In genomic region chr16:67928147-67928546, GRCh38 we compare ENCODE assay signal across 15 cellular contexts. TPM values are rescaled to one million over a fixed set of nuclear protein-coding genes. Genes with fewer than 3 reads are reported as not detected.
DNase-seq lines count a peak whose midpoint lies in the region; ATAC-seq and TF ChIP-seq lines count a peak whose summit lies in the region.
"Had no signal": no experiment of that assay in that cellular context is flagged by ENCODE, and none has a peak within 500 bp of the region (broad histone marks: within the 10 kb centered on the region; RNA-seq: fewer than 3 reads in every experiment).

No MANE protein-coding gene starts in this region.

- DNase-seq in activated CD4-positive, alpha-beta T cell treated with anti-CD3 and anti-CD28 coated beads for 36 hours: peak; percentile 6
- DNase-seq in activated CD4-positive, alpha-beta T cell treated with anti-CD3 and anti-CD28 coated beads for 48 hours: no peak
- DNase-seq in H9 (no peak), caudate nucleus (lab: John Stamatoyannopoulos, UW) (no peak), osteoblast (ENCODE audit: insufficient read length, low spot score, missing footprints) (peak; percentile 37), Right ventricle myocardium inferior (ENCODE audit: missing footprints) (no peak), HuH-7 (ENCODE audit: low spot score) (no peak)
- DNase-seq: KG1, NCI-H2029 treated with DMSO at 0.1 percent for 48 hours had no signal

- peaks cover 13% of the 10 kb centered on the region for H3K36me3 Mint-ChIP-seq in activated CD4-positive, alpha-beta T cell treated with anti-CD3 and anti-CD28 coated beads for 36 hours (ENCODE audit: low read depth)
- peaks cover 8 to 31% (median 14%) of the 10 kb centered on the region in 3 experiments for H3K36me3 Mint-ChIP-seq in H9 (ENCODE audit: insufficient read depth in 1 of 3, low read depth in 3 of 3)
- H3K36me3 Mint-ChIP-seq: naive B cell had no signal

- H3K4me3 Mint-ChIP-seq in activated CD4-positive, alpha-beta T cell treated with anti-CD3 and anti-CD28 coated beads for 36 hours: no peak overlapping the region
- no peak overlapping the region for H3K4me3 Mint-ChIP-seq in H9
- H3K4me3 Mint-ChIP-seq: naive B cell had no signal

- no peak overlapping the region for H3T11ph ChIP-seq in H9 (ENCODE audit: low read length)

- intact Hi-C loops in activated CD4-positive, alpha-beta T cell treated with anti-CD3 and anti-CD28 coated beads for 36 hours (cut with DNase I, micrococcal nuclease): loop anchor here (1.0 kb wide), 4 partner anchors 45 to 407 kb away; no protein-coding TSS in a partner anchor
- intact Hi-C loops in Right ventricle myocardium inferior (cut with DNase I): loop anchor here (1.0 to 2.0 kb wide), 3 partner anchors 43 to 407 kb away; partner anchors contain the start of gene NRN1L

- H2BK12ac ChIP-seq in H9 (ENCODE audit: insufficient read length, low read depth, low read length): no peak overlapping the region

- H3K9me3 Mint-ChIP-seq in activated CD4-positive, alpha-beta T cell treated with anti-CD3 and anti-CD28 coated beads for 36 hours (ENCODE audit: low read depth): no peaks in the 10 kb centered on the region
- H3K9me3 Mint-ChIP-seq in H9: no peaks in the 10 kb centered on the region
- H3K9me3 Mint-ChIP-seq: activated T-helper 2 cell treated with anti-CD3 and anti-CD28 coated beads, Interferon-gamma antibody, Interleukin-2, Interleukin-4, amounts not matched to agents 10 μg/mL and 5 μg/mL and 100 μg/mL, durations not matched to agents 14 hours and 24 hours and 36 hours; naive B cell had no signal

- H3K4ac ChIP-seq in H9 (ENCODE audit: low read depth, low read length): no peak overlapping the region

- ATAC-seq in activated CD4-positive, alpha-beta T cell treated with anti-CD3 and anti-CD28 coated beads for 36 hours: peak; percentile 5
- ATAC-seq in Right ventricle myocardium inferior: no peak
- ATAC-seq in GM18498 (IDR thresholded peaks at IDR 0.05; ENCODE audit: unreplicated experiment): no peak

- H3K27me3 ChIP-seq in H9 (ENCODE audit: insufficient read depth, low read length) (no peaks in the 10 kb centered on the region), osteoblast (ENCODE audit: insufficient read depth, low read length) (no peaks in the 10 kb centered on the region)
- H3K27me3 ChIP-seq: adrenal gland, gastrocnemius medialis had no signal

- H3K4me1 ChIP-seq in H9 (ENCODE audit: insufficient read depth, low read length): no peaks in the 10 kb centered on the region
- H3K4me1 ChIP-seq in osteoblast (ENCODE audit: insufficient read depth, low read length): peaks cover 15% of the 10 kb centered on the region

- no peak overlapping the region for H3K18ac ChIP-seq in H9 (ENCODE audit: insufficient read length, low read depth, low read length)

- no peaks in the 10 kb centered on the region for H4K20me1 ChIP-seq in H9 (ENCODE audit: control insufficient read depth, insufficient read depth, insufficient read length)
- H4K20me1 ChIP-seq in osteoblast (ENCODE audit: insufficient read depth, low read length): peaks cover 48% of the 10 kb centered on the region

- H4K5ac ChIP-seq in H9 (ENCODE audit: insufficient read length, low read depth, low read length): no peak overlapping the region

- H3K27me3 Mint-ChIP-seq in activated CD4-positive, alpha-beta T cell treated with anti-CD3 and anti-CD28 coated beads for 36 hours: no peaks in the 10 kb centered on the region
- H3K27me3 Mint-ChIP-seq in H9 (ENCODE audit: low read depth): no peaks in the 10 kb centered on the region
- H3K27me3 Mint-ChIP-seq: naive B cell had no signal

- no peak overlapping the region for H3K9ac ChIP-seq in H9 (ENCODE audit: extremely low read depth, insufficient read length, low read length)

- H3K79me2 ChIP-seq in H9 (ENCODE audit: insufficient read depth, low read length): no peaks in the 10 kb centered on the region
- H3K79me2 ChIP-seq in osteoblast (ENCODE audit: insufficient read depth, low read length): peaks cover 23% of the 10 kb centered on the region

- peaks cover 29% of the 10 kb centered on the region for H3K36me3 ChIP-seq in osteoblast (ENCODE audit: insufficient read depth, low read length)

- H3K56ac ChIP-seq in H9 (ENCODE audit: insufficient read length, low read depth, low read length): no peak overlapping the region

- H2AFZ ChIP-seq in H9 (ENCODE audit: low read length) (no peak overlapping the region), osteoblast (ENCODE audit: low read length) (no peak overlapping the region)

- no peak overlapping the region for H2BK120ac ChIP-seq in H9 (ENCODE audit: low read depth, low read length, poor library complexity, severe bottlenecking)

- H3K27ac ChIP-seq in H9 (ENCODE audit: insufficient read length, low read depth, low read length) (no peak overlapping the region), caudate nucleus (ENCODE audit: low read depth, low read length) (peak overlapping the region; percentile 24), osteoblast (ENCODE audit: low read depth, low read length) (no peak overlapping the region)
- H3K27ac ChIP-seq: adrenal gland had no signal

- H3K23me2 ChIP-seq in H9 (ENCODE audit: insufficient read length, low read depth, low read length, poor library complexity, severe bottlenecking): no peaks in the 10 kb centered on the region

- no peak overlapping the region for H2AK5ac ChIP-seq in H9 (ENCODE audit: insufficient read length, low read length)

- no peak overlapping the region for H4K8ac ChIP-seq in H9 (replicated peaks; ENCODE audit: insufficient read length, low read depth, low read length)

- H3K4me3 ChIP-seq in osteoblast (ENCODE audit: insufficient read depth, low read length): no peak overlapping the region
- H3K4me3 ChIP-seq: adrenal gland, gastrocnemius medialis had no signal

- H2BK5ac ChIP-seq in H9 (ENCODE audit: insufficient read length, low read length): no peak overlapping the region

- CTCF ChIA-PET in activated CD4-positive, alpha-beta T cell treated with anti-CD3 and anti-CD28 coated beads for 36 hours (lab: Charles Lee): interaction anchor here (0.6 to 1.9 kb wide), 11 partner anchors 9 to 407 kb away, joined by 3 to 21 read pairs (median 4); partner anchors contain the start of gene NRN1L

- no CpG with 5 or more reads among the region's 7 CpGs for WGBS in H9 (ENCODE audit: extremely low coverage, insufficient read length, low lambda C conversion rate)

- no peak overlapping the region for H3K14ac ChIP-seq in H9 (ENCODE audit: insufficient read depth, low read length)

- no peak overlapping the region for H3K4me2 ChIP-seq in H9 (ENCODE audit: insufficient read depth, insufficient read length, low read length)
- H3K4me2 ChIP-seq in osteoblast (ENCODE audit: insufficient read depth, low read length): no peak overlapping the region

- no peak overlapping the region for H2BK20ac ChIP-seq in H9 (ENCODE audit: low read depth, low read length, poor library complexity, severe bottlenecking)

- no peak overlapping the region for H3K23ac ChIP-seq in H9 (ENCODE audit: insufficient read length, low read depth, low read length)

- no peak overlapping the region for H4K91ac ChIP-seq in H9 (ENCODE audit: insufficient read length, low read depth, low read length)

- H3K79me1 ChIP-seq in H9 (ENCODE audit: insufficient read depth, low read depth, low read length, poor library complexity, severe bottlenecking): no peaks in the 10 kb centered on the region

- POLR2A ChIA-PET in activated CD4-positive, alpha-beta T cell treated with anti-CD3 and anti-CD28 coated beads for 36 hours (lab: Charles Lee): no interaction called here

- H2BK15ac ChIP-seq in H9 (ENCODE audit: low read depth, low read length): no peak overlapping the region

- H3K27ac Mint-ChIP-seq in activated CD4-positive, alpha-beta T cell treated with anti-CD3 and anti-CD28 coated beads for 36 hours: no peak overlapping the region
- H3K27ac Mint-ChIP-seq in H9: peak overlapping the region in 2 of 3 experiments; percentile 82 to 91; a peak in 3 of 7 replicates
- H3K27ac Mint-ChIP-seq: activated T-helper 2 cell treated with anti-CD3 and anti-CD28 coated beads, Interferon-gamma antibody, Interleukin-2, Interleukin-4, amounts not matched to agents 10 μg/mL and 5 μg/mL and 100 μg/mL, durations not matched to agents 14 hours and 24 hours and 36 hours had no signal

- no peaks in the 10 kb centered on the region for H3K4me1 Mint-ChIP-seq in activated CD4-positive, alpha-beta T cell treated with anti-CD3 and anti-CD28 coated beads for 36 hours
- H3K4me1 Mint-ChIP-seq in H9: peaks cover 4 to 7% of the 10 kb centered on the region in 2 experiments; a peak in 2 of 4 replicates

- H3K9me3 ChIP-seq in H9 (ENCODE audit: control insufficient read depth, low read depth, low read length) (no peaks in the 10 kb centered on the region), osteoblast (ENCODE audit: low read depth, low read length) (no peaks in the 10 kb centered on the region)
- H3K9me3 ChIP-seq: adrenal gland, gastrocnemius medialis had no signal

- TF ChIP-seq CTCF in H9 (conservative IDR thresholded peaks at IDR 0.05): no peak
- no peak for TF ChIP-seq CTCF in osteoblast (IDR thresholded peaks at IDR 0.05; ENCODE audit: extremely low read depth, low read depth, low read length)

RNA-seq across cellular contexts. Expression of gene CTRL, which starts 3.5 kb away (rescaled TPM):
- total RNA-seq in activated CD4-positive, alpha-beta T cell treated with anti-CD3 and anti-CD28 coated beads for 36 hours: 1 to 10 TPM; 2.5 to 3.5 TPM
- total RNA-seq in H9 (2021): 2.7 and 3.3 TPM in 2 replicates
- 0.36 and 0.59 TPM in 2 replicates for total RNA-seq in osteoblast
- total RNA-seq in Right ventricle myocardium inferior: 0.81 TPM
- total RNA-seq: cardiac septum had no signal

RNA-seq across cellular contexts. Expression of gene PSMB10, which starts 8.5 kb away (rescaled TPM):
- total RNA-seq in activated CD4-positive, alpha-beta T cell treated with anti-CD3 and anti-CD28 coated beads for 36 hours: 100 to 1,000 TPM; 123 to 195 TPM
- 24.5 and 25.7 TPM in 2 replicates for total RNA-seq in H9 (2021)
- 44.5 and 47.0 TPM in 2 replicates for total RNA-seq in osteoblast
- 59.3 TPM for total RNA-seq in Right ventricle myocardium inferior

RNA-seq across cellular contexts. Expression of gene LCAT, which starts 15.8 kb away (rescaled TPM):
- total RNA-seq in activated CD4-positive, alpha-beta T cell treated with anti-CD3 and anti-CD28 coated beads for 36 hours: 1 to 10 TPM; 9.1 to 9.9 TPM
- total RNA-seq in H9 (2021): 17.7 and 17.8 TPM in 2 replicates
- 6.9 and 8.8 TPM in 2 replicates for total RNA-seq in osteoblast
- 19.0 TPM for total RNA-seq in Right ventricle myocardium inferior

RNA-seq across cellular contexts. Expression of gene PSKH1, which starts 35.1 kb away (rescaled TPM):
- total RNA-seq in activated CD4-positive, alpha-beta T cell treated with anti-CD3 and anti-CD28 coated beads for 36 hours: 10 to 100 TPM; 11.7 to 11.9 TPM
- total RNA-seq in H9 (2021) (28.6 and 29.1 TPM in 2 replicates), osteoblast (16.8 and 18.5 TPM in 2 replicates), Right ventricle myocardium inferior (18.1 TPM)

RNA-seq across cellular contexts. Expression of gene SLC12A4, which starts 40.3 kb away (rescaled TPM):
- total RNA-seq in activated CD4-positive, alpha-beta T cell treated with anti-CD3 and anti-CD28 coated beads for 36 hours: 10 to 100 TPM; 21.8 to 25.8 TPM
- 46.7 and 51.1 TPM in 2 replicates for total RNA-seq in H9 (2021)
- 79.3 and 82.2 TPM in 2 replicates for total RNA-seq in osteoblast
- total RNA-seq in Right ventricle myocardium inferior: 97.5 TPM

Comparison
In these comparisons a context has a peak if more than half of its experiments do, and no peak if none do; other contexts are left out.
1. DNase-seq: peak in activated CD4-positive, alpha-beta T cell treated with anti-CD3 and anti-CD28 coated beads for 36 hours (single experiment) and osteoblast (single experiment); none in activated CD4-positive, alpha-beta T cell treated with anti-CD3 and anti-CD28 coated beads for 48 hours (single experiment), H9 (single experiment), caudate nucleus (0 of 61), Right ventricle myocardium inferior (single experiment) and HuH-7 (single experiment).